ENCODE assay signal across 8 cellular contexts in genomic region chr17:78759203-78759968, GRCh38. TPM values are rescaled to one million over a fixed set of nuclear protein-coding genes. Genes with fewer than 3 reads are reported as not detected.
DNase-seq lines count a peak whose midpoint lies in the region; ATAC-seq and TF ChIP-seq lines count a peak whose summit lies in the region.

No MANE protein-coding gene starts in this region.

- peak; percentile 56 for ATAC-seq in HG03095 (IDR thresholded peaks at IDR 0.05; ENCODE audit: unreplicated experiment)
- ATAC-seq in activated T-cell treated with anti-CD3 and anti-CD28 coated beads, Interleukin-2, amount 50 U/mL, for 72 hours (replicated peaks in 1 of 2): peak; percentile 68 to 84
- peak; percentile 48 to 70 for ATAC-seq in left cardiac atrium

- DNase-seq in DMS153 (lab: John Stamatoyannopoulos, UW) (peak; percentile 67), NCI-H748 (lab: John Stamatoyannopoulos, UW; ENCODE audit: unreplicated experiment) (peak; percentile 87), left cardiac atrium (peak; percentile 78), coronary artery (ENCODE audit: low spot score) (no peak), retina (no peak)
- DNase-seq in activated T-cell treated with anti-CD3 and anti-CD28 coated beads, Interleukin-2, amount 50 U/mL, for 72 hours: peak; percentile 75 to 78
- peak; percentile 77 for DNase-seq in stimulated activated CD8-positive, alpha-beta memory T cell treated with anti-CD3 and anti-CD28 coated beads, Interleukin-4, amount 100 ng/mL, for 48 hours

- peaks cover 0 to 1% of the 10 kb centered on the region in 2 donors for H3K36me3 Mint-ChIP-seq in activated T-cell treated with anti-CD3 and anti-CD28 coated beads, Interleukin-2, amount 50 U/mL, for 72 hours (ENCODE audit: insufficient read depth in 2 of 2)

- intact Hi-C loops in left cardiac atrium (cut with DNase I): loop anchor here in 1 of 2 donors (10.0 kb wide), 1 partner anchor 65 kb away; no protein-coding TSS in a partner anchor

- no peak for TF ChIP-seq CTCF in coronary artery (IDR thresholded peaks at IDR 0.05)

- H3K4me3 ChIP-seq in coronary artery: no peak overlapping the region

- H3K4me3 Mint-ChIP-seq in activated T-cell treated with anti-CD3 and anti-CD28 coated beads, Interleukin-2, amount 50 U/mL, for 72 hours: peak overlapping the region; percentile 81 to 82

- no peaks in the 10 kb centered on the region for H3K27me3 Mint-ChIP-seq in activated T-cell treated with anti-CD3 and anti-CD28 coated beads, Interleukin-2, amount 50 U/mL, for 72 hours (ENCODE audit: low read depth)

- H3K4me1 Mint-ChIP-seq in activated T-cell treated with anti-CD3 and anti-CD28 coated beads, Interleukin-2, amount 50 U/mL, for 72 hours (ENCODE audit: low read depth): peaks cover 85% of the 10 kb centered on the region

- no peaks in the 10 kb centered on the region for H3K9me3 Mint-ChIP-seq in activated T-cell treated with anti-CD3 and anti-CD28 coated beads, Interleukin-2, amount 50 U/mL, for 72 hours

- peak overlapping the region; percentile 84 for H3K27ac Mint-ChIP-seq in activated T-cell treated with anti-CD3 and anti-CD28 coated beads, Interleukin-2, amount 50 U/mL, for 72 hours

- H3K27ac ChIP-seq in coronary artery: peak overlapping the region in 1 of 2 donors; percentile 43

RNA-seq across cellular contexts. Expression of gene CYTH1, which starts 22.7 kb away (rescaled TPM):
- total RNA-seq in activated T-cell treated with anti-CD3 and anti-CD28 coated beads, Interleukin-2, amount 50 U/mL, for 72 hours: 100 to 1,000 TPM; 163 to 204 TPM
- total RNA-seq in left cardiac atrium: 10 to 100 TPM; 33.9 to 45.3 TPM

Comparison
In these comparisons a context has a peak if more than half of its experiments do, and no peak if none do; other contexts are left out.
1. DNase-seq: peak in DMS153 (single experiment), NCI-H748 (single experiment), activated T-cell treated with anti-CD3 and anti-CD28 coated beads, Interleukin-2, amount 50 U/mL, for 72 hours (2 of 2), left cardiac atrium (single experiment) and stimulated activated CD8-positive, alpha-beta memory T cell treated with anti-CD3 and anti-CD28 coated beads, Interleukin-4, amount 100 ng/mL, for 48 hours (single experiment); none in coronary artery (single experiment) and retina (single experiment).
2. Peak in every context shown above with its lines, with median percentiles within 50 percentile points of each other: ATAC-seq.